15 cellular contexts compared by ENCODE assay signal in genomic region chr14:80658155-80658554, GRCh38.
"Had no signal": no experiment of that assay in that cellular context is flagged by ENCODE, and none has a peak within 500 bp of the region (broad histone marks: within the 10 kb centered on the region; RNA-seq: fewer than 3 reads in every experiment).

No MANE protein-coding gene starts in this region.

- H3K4me1 ChIP-seq: left ventricle myocardium inferior, right atrium auricular region had no signal

- H3K4me3 ChIP-seq: left ventricle myocardium inferior, right atrium auricular region, tibial nerve had no signal

- H3K9me3 ChIP-seq: left ventricle myocardium inferior, right atrium auricular region, tibial nerve had no signal

- DNase-seq: activated CD4-positive, alpha-beta T cell treated with anti-CD3 and anti-CD28 coated beads for 1 hour; activated CD8-positive, alpha-beta memory T cell treated with anti-CD3 and anti-CD28 coated beads for 24 hours; activated effector memory CD4-positive, alpha-beta T cell treated with Interleukin-2 at 50 U/mL for 16 hours; activated naive CD4-positive, alpha-beta T cell treated with anti-CD3 and anti-CD28 coated beads for 36 hours; activated T-cell treated with anti-CD3 and anti-CD28 coated beads, Interleukin-2, amount 50 U/mL, for 72 hours; effector CD4-positive, alpha-beta T cell; kidney; left ventricle myocardium inferior; natural killer cell; stimulated activated CD4-positive, alpha-beta T cell treated with anti-CD3 and anti-CD28 coated beads, Interleukin-4, amount 100 ng/mL, for 24 hours; stimulated activated naive CD4-positive, alpha-beta T cell treated with Interleukin-2 at 50 U/mL for 16 hours; T-helper 9 cell had no signal

- FAIRE-seq: endometrium, kidney had no signal

- H3K27ac ChIP-seq: left ventricle myocardium inferior, right atrium auricular region had no signal

- ATAC-seq: activated T-cell treated with anti-CD3 and anti-CD28 coated beads, Interleukin-2, amount 50 U/mL, for 72 hours; natural killer cell had no signal
